30 cellular contexts compared by ENCODE assay signal in genomic region chr1:54777431-54777830, GRCh38. TPM values are rescaled to one million over a fixed set of nuclear protein-coding genes. Genes with fewer than 3 reads are reported as not detected.
"Had no signal": no experiment of that assay in that cellular context is flagged by ENCODE, and none has a peak within 500 bp of the region (broad histone marks: within the 10 kb centered on the region; RNA-seq: fewer than 3 reads in every experiment).

No MANE protein-coding gene starts in this region.

- H3K36me3 ChIP-seq: breast epithelium, esophagus muscularis mucosa, left lung, thoracic aorta, uterus had no signal

- H3K27ac ChIP-seq: breast epithelium, esophagus muscularis mucosa, foreskin keratinocyte, left lung, parathyroid adenoma, psoas muscle, thoracic aorta, uterus had no signal

- H3K27me3 Mint-ChIP-seq: activated CD4-positive, alpha-beta memory T cell treated with anti-CD3 and anti-CD28 coated beads for 36 hours; activated CD4-positive, alpha-beta T cell treated with anti-CD3 and anti-CD28 coated beads, Interleukin-2, amount 10 ng/mL, durations not matched to agents 24 days and 14 days; activated naive CD4-positive, alpha-beta T cell treated with anti-CD3 and anti-CD28 coated beads, Interleukin-2, amount 50 U/mL, for 24 hours; activated naive CD8-positive, alpha-beta T cell treated with anti-CD3 and anti-CD28 coated beads, Interleukin-2, amount 50 U/mL, for 24 hours; activated T-helper 17 cell treated with anti-CD3 and anti-CD28 coated beads, Interleukin-2, amount 50 U/mL, for 72 hours; central memory CD8-positive, alpha-beta T cell had no signal

- H3K4me1 Mint-ChIP-seq: activated CD4-positive, alpha-beta T cell treated with anti-CD3 and anti-CD28 coated beads, Interleukin-2, amount 10 ng/mL, durations not matched to agents 24 days and 14 days; activated naive CD4-positive, alpha-beta T cell treated with anti-CD3 and anti-CD28 coated beads, Interleukin-2, amount 50 U/mL, for 24 hours; activated naive CD8-positive, alpha-beta T cell treated with anti-CD3 and anti-CD28 coated beads, Interleukin-2, amount 50 U/mL, for 24 hours had no signal

- H2AFZ ChIP-seq: parathyroid adenoma had no signal

- H3K9me3 Mint-ChIP-seq: activated CD4-positive, alpha-beta memory T cell treated with anti-CD3 and anti-CD28 coated beads for 36 hours; activated CD4-positive, alpha-beta T cell treated with anti-CD3 and anti-CD28 coated beads, Interleukin-2, amount 10 ng/mL, durations not matched to agents 24 days and 14 days; activated naive CD4-positive, alpha-beta T cell treated with anti-CD3 and anti-CD28 coated beads, Interleukin-2, amount 50 U/mL, for 24 hours; activated naive CD8-positive, alpha-beta T cell treated with anti-CD3 and anti-CD28 coated beads, Interleukin-2, amount 50 U/mL, for 24 hours; activated T-cell treated with anti-CD3 and anti-CD28 coated beads, Interleukin-2, amount 50 U/mL, for 4 hours; activated T-helper 17 cell treated with anti-CD3 and anti-CD28 coated beads, Interleukin-2, amount 50 U/mL, for 72 hours; central memory CD8-positive, alpha-beta T cell; naive B cell; T-helper 1 cell treated with Interleukin-12 subunit alpha and Interleukin-12 subunit beta and Interleukin-4 antibody, amounts not matched to agents 30 μg/mL and 1 μg/mL, for 36 hours; type B pancreatic cell had no signal

- H3K79me2 ChIP-seq: parathyroid adenoma had no signal

- H3K9me3 ChIP-seq: breast epithelium, esophagus muscularis mucosa, left lung, psoas muscle, thoracic aorta, uterus had no signal

- H3K4me1 ChIP-seq: foreskin keratinocyte, left lung, uterus had no signal

- H3K27me3 ChIP-seq: breast epithelium, uterus had no signal

- H3K4me3 ChIP-seq: breast epithelium, esophagus muscularis mucosa, left lung, psoas muscle, thoracic aorta, uterus had no signal

- DNase-seq: activated CD4-positive, alpha-beta memory T cell treated with anti-CD3 and anti-CD28 coated beads for 36 hours; activated CD4-positive, alpha-beta T cell treated with anti-CD3 and anti-CD28 coated beads, Interleukin-2, amount 10 ng/mL, durations not matched to agents 24 days and 14 days; activated CD4-positive, CD25-positive, alpha-beta regulatory T cell treated with anti-CD3 and anti-CD28 coated beads, Interleukin-2, amount 50 U/mL, for 72 hours; activated CD8-positive, alpha-beta memory T cell treated with anti-CD3 and anti-CD28 coated beads, Interleukin-2, amount 50 U/mL, for 48 hours; activated naive CD8-positive, alpha-beta T cell treated with anti-CD3 and anti-CD28 coated beads, Interleukin-2, amount 50 U/mL, for 24 hours; activated T-cell treated with anti-CD3 and anti-CD28 coated beads, Interleukin-2, amount 50 U/mL, for 4 hours; dermis blood vessel endothelial cell; effector CD4-positive, alpha-beta T cell; foreskin keratinocyte; kidney glomerular epithelial cell; left lung; mammary epithelial cell; naive B cell; nucleus accumbens; psoas muscle; right cardiac atrium; stimulated activated CD4-positive, alpha-beta T cell treated with anti-CD3 and anti-CD28 coated beads, Interleukin-2, amount 100 ng/mL, for 48 hours; stimulated activated naive CD8-positive, alpha-beta T cell treated with anti-CD3 and anti-CD28 coated beads, Interleukin-15, Interleukin-2, amounts not matched to agents 100 U/mL and 50 U/mL, for 24 hours; uterus had no signal

- ATAC-seq: activated naive CD8-positive, alpha-beta T cell treated with anti-CD3 and anti-CD28 coated beads, Interleukin-2, amount 50 U/mL, for 24 hours; activated T-cell treated with anti-CD3 and anti-CD28 coated beads, Interleukin-2, amount 50 U/mL, for 4 hours; activated T-helper 17 cell treated with anti-CD3 and anti-CD28 coated beads, Interleukin-2, amount 50 U/mL, for 72 hours; foreskin keratinocyte; left lung; psoas muscle; right cardiac atrium; stimulated activated naive CD8-positive, alpha-beta T cell treated with anti-CD3 and anti-CD28 coated beads, Interleukin-15, Interleukin-2, amounts not matched to agents 100 U/mL and 50 U/mL, for 24 hours had no signal

- H3K27ac Mint-ChIP-seq: activated CD4-positive, alpha-beta memory T cell treated with anti-CD3 and anti-CD28 coated beads for 36 hours; activated CD4-positive, alpha-beta T cell treated with anti-CD3 and anti-CD28 coated beads, Interleukin-2, amount 10 ng/mL, durations not matched to agents 24 days and 14 days; activated naive CD4-positive, alpha-beta T cell treated with anti-CD3 and anti-CD28 coated beads, Interleukin-2, amount 50 U/mL, for 24 hours; activated naive CD8-positive, alpha-beta T cell treated with anti-CD3 and anti-CD28 coated beads, Interleukin-2, amount 50 U/mL, for 24 hours; activated T-helper 17 cell treated with anti-CD3 and anti-CD28 coated beads, Interleukin-2, amount 50 U/mL, for 72 hours; T-helper 1 cell treated with Interleukin-12 subunit alpha and Interleukin-12 subunit beta and Interleukin-4 antibody, amounts not matched to agents 30 μg/mL and 1 μg/mL, for 36 hours; type B pancreatic cell had no signal

- H3K4me3 Mint-ChIP-seq: activated CD4-positive, alpha-beta memory T cell treated with anti-CD3 and anti-CD28 coated beads for 36 hours; activated CD4-positive, alpha-beta T cell treated with anti-CD3 and anti-CD28 coated beads, Interleukin-2, amount 10 ng/mL, durations not matched to agents 24 days and 14 days; activated naive CD4-positive, alpha-beta T cell treated with anti-CD3 and anti-CD28 coated beads, Interleukin-2, amount 50 U/mL, for 24 hours; activated naive CD8-positive, alpha-beta T cell treated with anti-CD3 and anti-CD28 coated beads, Interleukin-2, amount 50 U/mL, for 24 hours; activated T-cell treated with anti-CD3 and anti-CD28 coated beads, Interleukin-2, amount 50 U/mL, for 4 hours; activated T-helper 17 cell treated with anti-CD3 and anti-CD28 coated beads, Interleukin-2, amount 50 U/mL, for 72 hours; central memory CD8-positive, alpha-beta T cell; naive B cell; neural crest cell; T-helper 1 cell treated with Interleukin-12 subunit alpha and Interleukin-12 subunit beta and Interleukin-4 antibody, amounts not matched to agents 30 μg/mL and 1 μg/mL, for 36 hours; type B pancreatic cell had no signal

- H3K36me3 Mint-ChIP-seq: type B pancreatic cell had no signal

RNA-seq across cellular contexts. Expression of gene TTC22, which starts 23.7 kb away (rescaled TPM):
- total RNA-seq: neural crest cell, skeletal muscle tissue had no signal
